ENCODE assay signal across 8 cellular contexts in genomic region chr9:88387733-88388202, GRCh38.
DNase-seq lines count a peak whose midpoint lies in the region; ATAC-seq lines count a peak whose summit lies in the region.

No MANE protein-coding gene starts in this region.

- H3K4me3 ChIP-seq in HUES48 (ENCODE audit: low read depth, low read length) (peak overlapping the region; percentile 100), skin epidermis (peak overlapping the region; percentile 50 to 83 (median 78))

- H3K27ac ChIP-seq in HUES48 (ENCODE audit: low read depth, low read length) (peak overlapping the region; percentile 90), skin epidermis (peak overlapping the region; percentile 2 to 97 (median 89))

- H3K27ac Mint-ChIP-seq in T-helper 2 cell treated with Interferon-gamma antibody and Interleukin-4, amounts not matched to agents 5 μg/mL and 100 μg/mL, for 36 hours = peak overlapping the region; percentile 82

- no peaks in the 10 kb centered on the region for H3K9me3 Mint-ChIP-seq in T-helper 2 cell treated with Interferon-gamma antibody and Interleukin-4, amounts not matched to agents 5 μg/mL and 100 μg/mL, for 36 hours

- H3K4me3 Mint-ChIP-seq in T-helper 2 cell treated with Interferon-gamma antibody and Interleukin-4, amounts not matched to agents 5 μg/mL and 100 μg/mL, for 36 hours = peak overlapping the region; percentile 84

- ATAC-seq in GM19455 (IDR thresholded peaks at IDR 0.05; ENCODE audit: unreplicated experiment) = peak; percentile 11

- no peaks in the 10 kb centered on the region for H3K9me3 ChIP-seq in HUES48 (ENCODE audit: control insufficient read depth, insufficient read depth, low read length)

- in situ Hi-C loops in T47D (cut with HindIII; ENCODE audit: low pct_unique_long_range_greater_than_20kb, low sequenced_read_pairs) = no loop called here

- H3K36me3 ChIP-seq in HUES48 (ENCODE audit: control insufficient read depth, insufficient read depth, low read length) = peaks cover 9% of the 10 kb centered on the region

- peak; percentile 68 for DNase-seq in COLO668 (lab: John Stamatoyannopoulos, UW; ENCODE audit: unreplicated experiment)
- DNase-seq in T-helper 2 cell treated with Interferon-gamma antibody and Interleukin-4, amounts not matched to agents 5 μg/mL and 100 μg/mL, for 36 hours (ENCODE audit: low spot score) = peak; percentile 15
- DNase-seq in T47D (ENCODE audit: low read depth in 1 of 2, low spot score in 1 of 2) = peak; percentile 20 to 77
- peak; percentile 48 for DNase-seq in inferior parietal cortex (ENCODE audit: extremely low spot score)
- no peak for DNase-seq in KG1 (lab: John Stamatoyannopoulos, UW)

- H3K4me1 Mint-ChIP-seq in T-helper 2 cell treated with Interferon-gamma antibody and Interleukin-4, amounts not matched to agents 5 μg/mL and 100 μg/mL, for 36 hours (ENCODE audit: low read depth) = peaks cover 28% of the 10 kb centered on the region

- H3K9ac ChIP-seq in HUES48 (ENCODE audit: low read depth, low read length) = peak overlapping the region; percentile 92

- no peaks in the 10 kb centered on the region for H3K27me3 Mint-ChIP-seq in T-helper 2 cell treated with Interferon-gamma antibody and Interleukin-4, amounts not matched to agents 5 μg/mL and 100 μg/mL, for 36 hours (ENCODE audit: low read depth)

- no peaks in the 10 kb centered on the region for H3K27me3 ChIP-seq in HUES48 (ENCODE audit: control insufficient read depth, insufficient read depth, low read length)

- peaks cover 38% of the 10 kb centered on the region for H3K4me1 ChIP-seq in HUES48 (ENCODE audit: control insufficient read depth, insufficient read depth, low read length)

- peaks cover 8% of the 10 kb centered on the region for H3K36me3 Mint-ChIP-seq in T-helper 2 cell treated with Interferon-gamma antibody and Interleukin-4, amounts not matched to agents 5 μg/mL and 100 μg/mL, for 36 hours (ENCODE audit: low read depth)
